ENCODE assay signal across 9 cellular contexts in the genomic region with DNA sequence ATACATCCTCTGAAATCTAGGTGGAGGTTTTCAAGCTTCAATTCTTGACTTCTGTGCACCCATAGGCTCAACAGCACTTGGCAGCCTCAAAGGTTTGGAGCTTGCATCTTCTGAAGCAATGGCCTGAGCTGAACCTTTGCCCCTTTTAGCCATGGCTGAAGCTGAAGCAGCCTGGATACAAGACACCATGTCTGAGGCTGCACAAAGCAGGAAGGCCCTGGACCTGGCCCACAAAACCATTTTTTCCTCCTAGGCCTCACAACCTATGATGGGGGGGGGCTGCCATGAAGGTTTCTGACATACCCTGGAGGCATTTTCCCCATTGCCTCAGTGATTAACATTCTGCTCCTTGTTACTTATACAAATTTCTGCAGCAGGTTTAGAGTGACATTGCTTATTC.
"Had no signal": no experiment of that assay in that cellular context is flagged by ENCODE, and none has a peak within 500 bp of the region (broad histone marks: within the 10 kb centered on the region; RNA-seq: fewer than 3 reads in every experiment).

No MANE protein-coding gene starts in this region.

- H3K27ac ChIP-seq: VCaP, WERI-Rb-1 had no signal

- ATAC-seq: activated CD4-positive, alpha-beta T cell treated with anti-CD3 and anti-CD28 coated beads for 36 hours; activated CD4-positive, CD25-positive, alpha-beta regulatory T cell treated with anti-CD3 and anti-CD28 coated beads, Interleukin-2, amount 50 U/mL, for 24 hours; activated CD8-positive, alpha-beta memory T cell treated with anti-CD3 and anti-CD28 coated beads, Interleukin-2, amount 10 ng/mL, durations not matched to agents 7 days and 5 days; activated CD8-positive, alpha-beta T cell treated with anti-CD3 and anti-CD28 coated beads for 36 hours; activated CD8-positive, alpha-beta T cell treated with anti-CD3 and anti-CD28 coated beads, Interleukin-2, amount 10 ng/mL, durations not matched to agents 7 days and 5 days; T-helper 17 cell; WTC11 had no signal

- H3K36me3 ChIP-seq: WERI-Rb-1 had no signal
